ENCODE assay signal across 16 cellular contexts in genomic region chr3:71433631-71434030, GRCh38.
DNase-seq lines count a peak whose midpoint lies in the region; ATAC-seq and TF ChIP-seq lines count a peak whose summit lies in the region.
"Had no signal": no experiment of that assay in that cellular context is flagged by ENCODE, and none has a peak within 500 bp of the region (broad histone marks: within the 10 kb centered on the region; RNA-seq: fewer than 3 reads in every experiment).

No MANE protein-coding gene starts in this region.

- no peaks in the 10 kb centered on the region for H3K36me3 ChIP-seq in cardiac muscle cell
- H3K36me3 ChIP-seq in right atrium auricular region, result no peaks in the 10 kb centered on the region
- H3K36me3 ChIP-seq in thyroid gland, result no peaks in the 10 kb centered on the region
- H3K36me3 ChIP-seq: adrenal gland, BLaER1, gastrocnemius medialis, lower lobe of right lung had no signal

- intact Hi-C loops in thyroid gland (cut with DNase I), result loop anchor here (10.0 kb wide), 1 partner anchor 151 kb away; the partner anchor contains the start of gene FOXP1

- no peaks in the 10 kb centered on the region for H3K27me3 ChIP-seq in cardiac muscle cell
- H3K27me3 ChIP-seq in right atrium auricular region, result no peaks in the 10 kb centered on the region
- H3K27me3 ChIP-seq in thyroid gland, result no peaks in the 10 kb centered on the region
- H3K27me3 ChIP-seq: adrenal gland, BLaER1, gastrocnemius medialis, testis had no signal

- 37 to 45% methylated on average over 9 of the region's 9 CpGs for WGBS in thyroid gland, 2 donors

- peaks cover 31% of the 10 kb centered on the region for H3K4me1 ChIP-seq in cardiac muscle cell (ENCODE audit: low read depth)
- peaks cover 0 to 24% of the 10 kb centered on the region in 2 donors for H3K4me1 ChIP-seq in right atrium auricular region
- peaks cover 48 to 67% of the 10 kb centered on the region in 2 donors for H3K4me1 ChIP-seq in thyroid gland
- H3K4me1 ChIP-seq: testis had no signal

- TF ChIP-seq CTCF in cardiac muscle cell (IDR thresholded peaks at IDR 0.05; ENCODE audit: low read depth, low read length) (no peak), right atrium auricular region (IDR thresholded peaks at IDR 0.05) (no peak), VCaP (conservative IDR thresholded peaks at IDR 0.05) (no peak), thyroid gland (IDR thresholded peaks at IDR 0.05) (no peak)

- no peak for DNase-seq in cardiac muscle cell (ENCODE audit: low read depth in 1 of 2, low spot score in 1 of 2)
- DNase-seq in right atrium auricular region (ENCODE audit: low spot score), result no peak
- no peak for DNase-seq in epithelial cell of prostate (ENCODE audit: low read depth, low spot score)
- no peak for DNase-seq in thyroid gland
- DNase-seq: activated CD8-positive, alpha-beta memory T cell treated with anti-CD3 and anti-CD28 coated beads, Interleukin-2, amount 50 U/mL, for 4 hours; adrenal gland; DMS79; gastrocnemius medialis; lower lobe of right lung; SW 1271; testis had no signal

- no peaks in the 10 kb centered on the region for H3K9me3 ChIP-seq in cardiac muscle cell (ENCODE audit: low read depth)
- H3K9me3 ChIP-seq in right atrium auricular region, result no peaks in the 10 kb centered on the region
- H3K9me3 ChIP-seq in thyroid gland, result no peaks in the 10 kb centered on the region
- H3K9me3 ChIP-seq: adrenal gland, BLaER1, gastrocnemius medialis, lower lobe of right lung, testis had no signal

- no peak for TF ChIP-seq POLR2A in thyroid gland (IDR thresholded peaks at IDR 0.05)

- H3K27ac ChIP-seq in cardiac muscle cell (peak overlapping the region; percentile 1), right atrium auricular region (no peak overlapping the region), VCaP (peak overlapping the region; percentile 3; the same call in 1 of the 2 replicates), epithelial cell of prostate (peak overlapping the region; percentile 20), thyroid gland (peak overlapping the region in 2 of 3 donors; percentile 53 to 65)
- H3K27ac ChIP-seq: adrenal gland, BLaER1, gastrocnemius medialis, lower lobe of right lung, testis had no signal

- ATAC-seq in GM21786 (IDR thresholded peaks at IDR 0.05; ENCODE audit: unreplicated experiment) (no peak), HG03442 (IDR thresholded peaks at IDR 0.05; ENCODE audit: unreplicated experiment) (no peak)
- ATAC-seq: gastrocnemius medialis, K562, lower lobe of right lung had no signal

- H3K4me3 ChIP-seq in cardiac muscle cell (no peak overlapping the region), right atrium auricular region (no peak overlapping the region), thyroid gland (replicated peaks in 1 of 3) (no peak overlapping the region)
- H3K4me3 ChIP-seq: adrenal gland, BLaER1, gastrocnemius medialis, K562, lower lobe of right lung, testis had no signal

Comparison
In these comparisons a context has a peak if more than half of its experiments do, and no peak if none do; other contexts are left out.
1. H3K27ac ChIP-seq: peak in cardiac muscle cell (single experiment), VCaP (single experiment), epithelial cell of prostate (single experiment) and thyroid gland (2 of 3); none in right atrium auricular region (0 of 2).